Comparison of ENCODE assay signal across 1 cellular context in the genomic region with DNA sequence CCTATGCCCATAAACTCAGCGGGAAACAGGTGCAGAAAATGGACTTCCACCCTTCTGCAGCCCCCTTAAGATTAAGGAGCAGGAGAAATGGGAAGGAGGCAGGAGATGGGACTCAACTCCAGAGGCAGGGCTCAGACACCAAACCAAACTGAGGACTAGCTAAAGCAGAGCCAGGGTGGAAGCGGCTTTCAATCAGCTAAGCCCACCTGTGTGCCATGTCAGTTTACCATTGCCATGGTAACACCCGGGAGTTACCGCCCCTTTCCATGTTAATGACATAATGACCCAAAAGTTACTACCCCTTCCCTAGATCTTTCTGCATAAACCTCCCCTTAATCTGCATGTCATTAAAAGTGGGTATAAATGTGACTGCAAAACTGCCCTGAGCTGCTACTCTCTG.
TF ChIP-seq lines count a peak whose summit lies in the region.

No MANE protein-coding gene starts in this region.

TF ChIP-seq in GM23338, 12 proteins besides CTCF, POLR2A, EP300 and RAD21 (continued from another document):
- TF ChIP-seq, protein P1, sequence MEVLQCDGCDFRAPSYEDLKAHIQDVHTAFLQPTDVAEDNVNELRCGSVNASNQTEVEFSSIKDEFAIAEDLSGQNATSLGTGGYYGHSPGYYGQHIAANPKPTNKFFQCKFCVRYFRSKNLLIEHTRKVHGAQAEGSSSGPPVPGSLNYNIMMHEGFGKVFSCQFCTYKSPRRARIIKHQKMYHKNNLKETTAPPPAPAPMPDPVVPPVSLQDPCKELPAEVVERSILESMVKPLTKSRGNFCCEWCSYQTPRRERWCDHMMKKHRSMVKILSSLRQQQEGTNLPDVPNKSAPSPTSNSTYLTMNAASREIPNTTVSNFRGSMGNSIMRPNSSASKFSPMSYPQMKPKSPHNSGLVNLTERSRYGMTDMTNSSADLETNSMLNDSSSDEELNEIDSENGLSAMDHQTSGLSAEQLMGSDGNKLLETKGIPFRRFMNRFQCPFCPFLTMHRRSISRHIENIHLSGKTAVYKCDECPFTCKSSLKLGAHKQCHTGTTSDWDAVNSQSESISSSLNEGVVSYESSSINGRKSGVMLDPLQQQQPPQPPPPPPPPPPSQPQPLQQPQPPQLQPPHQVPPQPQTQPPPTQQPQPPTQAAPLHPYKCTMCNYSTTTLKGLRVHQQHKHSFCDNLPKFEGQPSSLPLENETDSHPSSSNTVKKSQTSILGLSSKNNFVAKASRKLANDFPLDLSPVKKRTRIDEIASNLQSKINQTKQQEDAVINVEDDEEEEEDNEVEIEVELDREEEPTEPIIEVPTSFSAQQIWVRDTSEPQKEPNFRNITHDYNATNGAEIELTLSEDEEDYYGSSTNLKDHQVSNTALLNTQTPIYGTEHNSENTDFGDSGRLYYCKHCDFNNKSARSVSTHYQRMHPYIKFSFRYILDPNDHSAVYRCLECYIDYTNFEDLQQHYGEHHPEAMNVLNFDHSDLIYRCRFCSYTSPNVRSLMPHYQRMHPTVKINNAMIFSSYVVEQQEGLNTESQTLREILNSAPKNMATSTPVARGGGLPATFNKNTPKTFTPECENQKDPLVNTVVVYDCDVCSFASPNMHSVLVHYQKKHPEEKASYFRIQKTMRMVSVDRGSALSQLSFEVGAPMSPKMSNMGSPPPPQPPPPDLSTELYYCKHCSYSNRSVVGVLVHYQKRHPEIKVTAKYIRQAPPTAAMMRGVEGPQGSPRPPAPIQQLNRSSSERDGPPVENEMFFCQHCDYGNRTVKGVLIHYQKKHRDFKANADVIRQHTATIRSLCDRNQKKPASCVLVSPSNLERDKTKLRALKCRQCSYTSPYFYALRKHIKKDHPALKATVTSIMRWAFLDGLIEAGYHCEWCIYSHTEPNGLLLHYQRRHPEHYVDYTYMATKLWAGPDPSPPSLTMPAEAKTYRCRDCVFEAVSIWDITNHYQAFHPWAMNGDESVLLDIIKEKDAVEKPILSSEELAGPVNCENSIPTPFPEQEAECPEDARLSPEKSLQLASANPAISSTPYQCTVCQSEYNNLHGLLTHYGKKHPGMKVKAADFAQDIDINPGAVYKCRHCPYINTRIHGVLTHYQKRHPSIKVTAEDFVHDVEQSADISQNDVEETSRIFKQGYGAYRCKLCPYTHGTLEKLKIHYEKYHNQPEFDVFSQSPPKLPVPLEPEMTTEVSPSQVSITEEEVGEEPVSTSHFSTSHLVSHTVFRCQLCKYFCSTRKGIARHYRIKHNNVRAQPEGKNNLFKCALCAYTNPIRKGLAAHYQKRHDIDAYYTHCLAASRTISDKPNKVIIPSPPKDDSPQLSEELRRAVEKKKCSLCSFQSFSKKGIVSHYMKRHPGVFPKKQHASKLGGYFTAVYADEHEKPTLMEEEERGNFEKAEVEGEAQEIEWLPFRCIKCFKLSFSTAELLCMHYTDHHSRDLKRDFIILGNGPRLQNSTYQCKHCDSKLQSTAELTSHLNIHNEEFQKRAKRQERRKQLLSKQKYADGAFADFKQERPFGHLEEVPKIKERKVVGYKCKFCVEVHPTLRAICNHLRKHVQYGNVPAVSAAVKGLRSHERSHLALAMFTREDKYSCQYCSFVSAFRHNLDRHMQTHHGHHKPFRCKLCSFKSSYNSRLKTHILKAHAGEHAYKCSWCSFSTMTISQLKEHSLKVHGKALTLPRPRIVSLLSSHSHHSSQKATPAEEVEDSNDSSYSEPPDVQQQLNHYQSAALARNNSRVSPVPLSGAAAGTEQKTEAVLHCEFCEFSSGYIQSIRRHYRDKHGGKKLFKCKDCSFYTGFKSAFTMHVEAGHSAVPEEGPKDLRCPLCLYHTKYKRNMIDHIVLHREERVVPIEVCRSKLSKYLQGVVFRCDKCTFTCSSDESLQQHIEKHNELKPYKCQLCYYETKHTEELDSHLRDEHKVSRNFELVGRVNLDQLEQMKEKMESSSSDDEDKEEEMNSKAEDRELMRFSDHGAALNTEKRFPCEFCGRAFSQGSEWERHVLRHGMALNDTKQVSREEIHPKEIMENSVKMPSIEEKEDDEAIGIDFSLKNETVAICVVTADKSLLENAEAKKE (CRISPR knock-in tag; IDR thresholded peaks at IDR 0.05): no peak
- no peak for TF ChIP-seq ZNF331 (CRISPR knock-in tag; IDR thresholded peaks at IDR 0.05; ENCODE audit: low read depth)
